ENCODE assay signal across 1 cellular context in genomic region chr1:236978740-236979139, GRCh38.
TF ChIP-seq lines count a peak whose summit lies in the region.

No MANE protein-coding gene starts in this region.

TF ChIP-seq in GM23338, 12 proteins besides CTCF, POLR2A, EP300 and RAD21 (continued from another document):
- TF ChIP-seq, protein P1, sequence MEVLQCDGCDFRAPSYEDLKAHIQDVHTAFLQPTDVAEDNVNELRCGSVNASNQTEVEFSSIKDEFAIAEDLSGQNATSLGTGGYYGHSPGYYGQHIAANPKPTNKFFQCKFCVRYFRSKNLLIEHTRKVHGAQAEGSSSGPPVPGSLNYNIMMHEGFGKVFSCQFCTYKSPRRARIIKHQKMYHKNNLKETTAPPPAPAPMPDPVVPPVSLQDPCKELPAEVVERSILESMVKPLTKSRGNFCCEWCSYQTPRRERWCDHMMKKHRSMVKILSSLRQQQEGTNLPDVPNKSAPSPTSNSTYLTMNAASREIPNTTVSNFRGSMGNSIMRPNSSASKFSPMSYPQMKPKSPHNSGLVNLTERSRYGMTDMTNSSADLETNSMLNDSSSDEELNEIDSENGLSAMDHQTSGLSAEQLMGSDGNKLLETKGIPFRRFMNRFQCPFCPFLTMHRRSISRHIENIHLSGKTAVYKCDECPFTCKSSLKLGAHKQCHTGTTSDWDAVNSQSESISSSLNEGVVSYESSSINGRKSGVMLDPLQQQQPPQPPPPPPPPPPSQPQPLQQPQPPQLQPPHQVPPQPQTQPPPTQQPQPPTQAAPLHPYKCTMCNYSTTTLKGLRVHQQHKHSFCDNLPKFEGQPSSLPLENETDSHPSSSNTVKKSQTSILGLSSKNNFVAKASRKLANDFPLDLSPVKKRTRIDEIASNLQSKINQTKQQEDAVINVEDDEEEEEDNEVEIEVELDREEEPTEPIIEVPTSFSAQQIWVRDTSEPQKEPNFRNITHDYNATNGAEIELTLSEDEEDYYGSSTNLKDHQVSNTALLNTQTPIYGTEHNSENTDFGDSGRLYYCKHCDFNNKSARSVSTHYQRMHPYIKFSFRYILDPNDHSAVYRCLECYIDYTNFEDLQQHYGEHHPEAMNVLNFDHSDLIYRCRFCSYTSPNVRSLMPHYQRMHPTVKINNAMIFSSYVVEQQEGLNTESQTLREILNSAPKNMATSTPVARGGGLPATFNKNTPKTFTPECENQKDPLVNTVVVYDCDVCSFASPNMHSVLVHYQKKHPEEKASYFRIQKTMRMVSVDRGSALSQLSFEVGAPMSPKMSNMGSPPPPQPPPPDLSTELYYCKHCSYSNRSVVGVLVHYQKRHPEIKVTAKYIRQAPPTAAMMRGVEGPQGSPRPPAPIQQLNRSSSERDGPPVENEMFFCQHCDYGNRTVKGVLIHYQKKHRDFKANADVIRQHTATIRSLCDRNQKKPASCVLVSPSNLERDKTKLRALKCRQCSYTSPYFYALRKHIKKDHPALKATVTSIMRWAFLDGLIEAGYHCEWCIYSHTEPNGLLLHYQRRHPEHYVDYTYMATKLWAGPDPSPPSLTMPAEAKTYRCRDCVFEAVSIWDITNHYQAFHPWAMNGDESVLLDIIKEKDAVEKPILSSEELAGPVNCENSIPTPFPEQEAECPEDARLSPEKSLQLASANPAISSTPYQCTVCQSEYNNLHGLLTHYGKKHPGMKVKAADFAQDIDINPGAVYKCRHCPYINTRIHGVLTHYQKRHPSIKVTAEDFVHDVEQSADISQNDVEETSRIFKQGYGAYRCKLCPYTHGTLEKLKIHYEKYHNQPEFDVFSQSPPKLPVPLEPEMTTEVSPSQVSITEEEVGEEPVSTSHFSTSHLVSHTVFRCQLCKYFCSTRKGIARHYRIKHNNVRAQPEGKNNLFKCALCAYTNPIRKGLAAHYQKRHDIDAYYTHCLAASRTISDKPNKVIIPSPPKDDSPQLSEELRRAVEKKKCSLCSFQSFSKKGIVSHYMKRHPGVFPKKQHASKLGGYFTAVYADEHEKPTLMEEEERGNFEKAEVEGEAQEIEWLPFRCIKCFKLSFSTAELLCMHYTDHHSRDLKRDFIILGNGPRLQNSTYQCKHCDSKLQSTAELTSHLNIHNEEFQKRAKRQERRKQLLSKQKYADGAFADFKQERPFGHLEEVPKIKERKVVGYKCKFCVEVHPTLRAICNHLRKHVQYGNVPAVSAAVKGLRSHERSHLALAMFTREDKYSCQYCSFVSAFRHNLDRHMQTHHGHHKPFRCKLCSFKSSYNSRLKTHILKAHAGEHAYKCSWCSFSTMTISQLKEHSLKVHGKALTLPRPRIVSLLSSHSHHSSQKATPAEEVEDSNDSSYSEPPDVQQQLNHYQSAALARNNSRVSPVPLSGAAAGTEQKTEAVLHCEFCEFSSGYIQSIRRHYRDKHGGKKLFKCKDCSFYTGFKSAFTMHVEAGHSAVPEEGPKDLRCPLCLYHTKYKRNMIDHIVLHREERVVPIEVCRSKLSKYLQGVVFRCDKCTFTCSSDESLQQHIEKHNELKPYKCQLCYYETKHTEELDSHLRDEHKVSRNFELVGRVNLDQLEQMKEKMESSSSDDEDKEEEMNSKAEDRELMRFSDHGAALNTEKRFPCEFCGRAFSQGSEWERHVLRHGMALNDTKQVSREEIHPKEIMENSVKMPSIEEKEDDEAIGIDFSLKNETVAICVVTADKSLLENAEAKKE (CRISPR knock-in tag; IDR thresholded peaks at IDR 0.05) = no peak
- no peak for TF ChIP-seq EZH2phosphoT487 (IDR thresholded peaks at IDR 0.05; ENCODE audit: unreplicated experiment)
- TF ChIP-seq ZNF331 (CRISPR knock-in tag; IDR thresholded peaks at IDR 0.05; ENCODE audit: low read depth) = no peak
- TF ChIP-seq EZH2 (IDR thresholded peaks at IDR 0.05; ENCODE audit: low read depth, unreplicated experiment) = no peak
- no peak for TF ChIP-seq REST (IDR thresholded peaks at IDR 0.05; ENCODE audit: unreplicated experiment)
- no peak for TF ChIP-seq POLR2AphosphoS5 (IDR thresholded peaks at IDR 0.05; ENCODE audit: low read depth)
- TF ChIP-seq CREB1 (CRISPR knock-in tag; IDR thresholded peaks at IDR 0.05; ENCODE audit: low read depth) = no peak
- no peak for TF ChIP-seq JUNB (IDR thresholded peaks at IDR 0.05; ENCODE audit: unreplicated experiment)
- TF ChIP-seq NANOG (IDR thresholded peaks at IDR 0.05; ENCODE audit: borderline replicate concordance) = no peak
- no peak for TF ChIP-seq ETS1 (IDR thresholded peaks at IDR 0.05)
- TF ChIP-seq ZNF114 (CRISPR knock-in tag; IDR thresholded peaks at IDR 0.05) = no peak
